ENCODE assay signal across 17 cellular contexts in genomic region chr1:169797281-169797680, GRCh38. TPM values are rescaled to one million over a fixed set of nuclear protein-coding genes. Genes with fewer than 3 reads are reported as not detected.
DNase-seq lines count a peak whose midpoint lies in the region; ATAC-seq and TF ChIP-seq lines count a peak whose summit lies in the region.
"Had no signal": no experiment of that assay in that cellular context is flagged by ENCODE, and none has a peak within 500 bp of the region (broad histone marks: within the 10 kb centered on the region; RNA-seq: fewer than 3 reads in every experiment).

No MANE protein-coding gene starts in this region.

- H3K4me2 ChIP-seq in DOHH2 (ENCODE audit: low read length) (peak overlapping the region; percentile 96; the same call in 1 of the 2 replicates), OCI-LY1 (ENCODE audit: low read length) (0 out of 2 replicates have a peak overlapping the region, but pooled peaks have one; percentile 95)

- H2AFZ ChIP-seq in OCI-LY1 (ENCODE audit: low read length): no peak overlapping the region

- no peak overlapping the region for H3K4me3 ChIP-seq in DOHH2 (ENCODE audit: low read length)
- no peak overlapping the region for H3K4me3 ChIP-seq in OCI-LY1 (ENCODE audit: low read depth, low read length, poor library complexity, severe bottlenecking)
- H3K4me3 ChIP-seq in uterus: no peak overlapping the region
- H3K4me3 ChIP-seq: BLaER1 treated with 17β-estradiol and CSF1 and Interleukin-3, amounts not matched to agents 10 nM and 100 nM had no signal

- peak overlapping the region; percentile 85 for H3K4me3 Mint-ChIP-seq in activated CD4-positive, alpha-beta T cell treated with anti-CD3 and anti-CD28 coated beads, Interleukin-2, amount 10 ng/mL, durations not matched to agents 7 days and 5 days
- peak overlapping the region; percentile 20 for H3K4me3 Mint-ChIP-seq in activated T-helper 2 cell treated with anti-CD3 and anti-CD28 coated beads, Interferon-gamma antibody, Interleukin-2, Interleukin-4, amounts not matched to agents 10 μg/mL and 5 μg/mL and 100 μg/mL, durations not matched to agents 14 hours and 24 hours and 36 hours (ENCODE audit: low read depth)

- no peak for DNase-seq in activated CD4-positive, alpha-beta T cell treated with anti-CD3 and anti-CD28 coated beads, Interleukin-2, amount 10 ng/mL, durations not matched to agents 7 days and 5 days
- DNase-seq in activated CD4-positive, alpha-beta T cell treated with anti-CD3 and anti-CD28 coated beads for 48 hours: no peak
- no peak for DNase-seq in activated T-helper 2 cell treated with anti-CD3 and anti-CD28 coated beads, Interferon-gamma antibody, Interleukin-2, Interleukin-4, amounts not matched to agents 10 μg/mL and 5 μg/mL and 100 μg/mL, durations not matched to agents 14 hours and 24 hours and 36 hours (ENCODE audit: low spot score)
- DNase-seq in uterus (no peak), NCI-H2227 treated with DMSO at 0.1 percent for 48 hours (lab: John Stamatoyannopoulos, UW) (no peak)
- DNase-seq: ACHN; Calu3; CD4-positive, alpha-beta T cell; DMS 273 treated with DMSO at 0.1 percent for 48 hours; DMS79; GDM1; HCEC 1CT had no signal

- H3K9me3 Mint-ChIP-seq in activated CD4-positive, alpha-beta T cell treated with anti-CD3 and anti-CD28 coated beads, Interleukin-2, amount 10 ng/mL, durations not matched to agents 7 days and 5 days: no peaks in the 10 kb centered on the region
- H3K9me3 Mint-ChIP-seq in activated T-helper 2 cell treated with anti-CD3 and anti-CD28 coated beads, Interferon-gamma antibody, Interleukin-2, Interleukin-4, amounts not matched to agents 10 μg/mL and 5 μg/mL and 100 μg/mL, durations not matched to agents 14 hours and 24 hours and 36 hours: no peaks in the 10 kb centered on the region
- H3K9me3 Mint-ChIP-seq: CD4-positive, alpha-beta T cell; IgD-negative memory B cell had no signal

- H3K79me2 ChIP-seq in DOHH2 (ENCODE audit: control insufficient read depth, low read length): peaks cover 83% of the 10 kb centered on the region
- peaks cover 22% of the 10 kb centered on the region for H3K79me2 ChIP-seq in OCI-LY1 (ENCODE audit: insufficient read depth, low read length)

- H3F3A ChIP-seq in DOHH2 (ENCODE audit: control insufficient read depth, insufficient read depth): no peaks in the 10 kb centered on the region
- H3F3A ChIP-seq in OCI-LY1 (ENCODE audit: insufficient read depth, low read length): no peaks in the 10 kb centered on the region

- H3K9me2 ChIP-seq in DOHH2 (replicated peaks; ENCODE audit: control insufficient read depth, low read length) (no peaks in the 10 kb centered on the region), OCI-LY1 (ENCODE audit: low read depth, low read length) (no peaks in the 10 kb centered on the region)

- no peak for TF ChIP-seq POLR2A in uterus (IDR thresholded peaks at IDR 0.05)

- H3K27me3 ChIP-seq in DOHH2 (ENCODE audit: control insufficient read depth, low read length) (no peaks in the 10 kb centered on the region), OCI-LY1 (ENCODE audit: insufficient read depth, low read length) (no peaks in the 10 kb centered on the region), uterus (no peaks in the 10 kb centered on the region)
- H3K27me3 ChIP-seq: BLaER1 treated with 17β-estradiol and CSF1 and Interleukin-3, amounts not matched to agents 10 nM and 100 nM had no signal

- no peak for ATAC-seq in GM18511 (IDR thresholded peaks at IDR 0.05; ENCODE audit: unreplicated experiment)

- intact Hi-C loops in activated T-helper 2 cell treated with anti-CD3 and anti-CD28 coated beads, Interferon-gamma antibody, Interleukin-2, Interleukin-4, amounts not matched to agents 10 μg/mL and 5 μg/mL and 100 μg/mL, durations not matched to agents 14 hours and 24 hours and 36 hours (cut with micrococcal nuclease): loop anchor here (5.0 to 10.0 kb wide), 6 partner anchors 85 to 1562 kb away; partner anchors contain the start of genes GORAB, KIFAP3, SELL and SLC19A2
- intact Hi-C loops in uterus (cut with DNase I; ENCODE audit: low total_unique reads): no loop called here

- H3K9ac ChIP-seq in OCI-LY1 (ENCODE audit: low read length): no peak overlapping the region
- H3K9ac ChIP-seq: BLaER1 treated with 17β-estradiol and CSF1 and Interleukin-3, amounts not matched to agents 10 nM and 100 nM had no signal

- peaks cover 54% of the 10 kb centered on the region for H3K36me3 Mint-ChIP-seq in activated CD4-positive, alpha-beta T cell treated with anti-CD3 and anti-CD28 coated beads, Interleukin-2, amount 10 ng/mL, durations not matched to agents 7 days and 5 days (ENCODE audit: low read depth)
- peaks cover 60% of the 10 kb centered on the region for H3K36me3 Mint-ChIP-seq in activated T-helper 2 cell treated with anti-CD3 and anti-CD28 coated beads, Interferon-gamma antibody, Interleukin-2, Interleukin-4, amounts not matched to agents 10 μg/mL and 5 μg/mL and 100 μg/mL, durations not matched to agents 14 hours and 24 hours and 36 hours (ENCODE audit: low read depth)
- H3K36me3 Mint-ChIP-seq: IgD-negative memory B cell had no signal

- TF ChIP-seq CTCF in DOHH2 (IDR thresholded peaks at IDR 0.05; ENCODE audit: low read depth, low read length, poor library complexity, severe bottlenecking): no peak
- TF ChIP-seq CTCF in OCI-LY1 (IDR thresholded peaks at IDR 0.05; ENCODE audit: low read length): no peak
- no peak for TF ChIP-seq CTCF in uterus (IDR thresholded peaks at IDR 0.05)

- H3K36me3 ChIP-seq in DOHH2 (ENCODE audit: control insufficient read depth, low read length) (peaks cover 71% of the 10 kb centered on the region), OCI-LY1 (ENCODE audit: insufficient read depth, low read length) (peaks cover 40% of the 10 kb centered on the region), uterus (no peaks in the 10 kb centered on the region)

- POLR2A ChIA-PET in activated CD4-positive, alpha-beta T cell treated with anti-CD3 and anti-CD28 coated beads, Interleukin-2, amount 10 ng/mL, durations not matched to agents 7 days and 5 days (lab: Charles Lee): no interaction called here

- no peak overlapping the region for H3K27ac Mint-ChIP-seq in activated CD4-positive, alpha-beta T cell treated with anti-CD3 and anti-CD28 coated beads, Interleukin-2, amount 10 ng/mL, durations not matched to agents 7 days and 5 days
- H3K27ac Mint-ChIP-seq in activated T-helper 2 cell treated with anti-CD3 and anti-CD28 coated beads, Interferon-gamma antibody, Interleukin-2, Interleukin-4, amounts not matched to agents 10 μg/mL and 5 μg/mL and 100 μg/mL, durations not matched to agents 14 hours and 24 hours and 36 hours: no peak overlapping the region
- H3K27ac Mint-ChIP-seq: IgD-negative memory B cell had no signal

- no peaks in the 10 kb centered on the region for H4K20me1 ChIP-seq in DOHH2 (ENCODE audit: control insufficient read depth, insufficient read depth, low read depth, low read length)
- no peaks in the 10 kb centered on the region for H4K20me1 ChIP-seq in OCI-LY1 (ENCODE audit: insufficient read depth, low read length)
- H4K20me1 ChIP-seq: BLaER1 treated with 17β-estradiol and CSF1 and Interleukin-3, amounts not matched to agents 10 nM and 100 nM had no signal

- no peaks in the 10 kb centered on the region for H3K27me3 Mint-ChIP-seq in activated CD4-positive, alpha-beta T cell treated with anti-CD3 and anti-CD28 coated beads, Interleukin-2, amount 10 ng/mL, durations not matched to agents 7 days and 5 days
- H3K27me3 Mint-ChIP-seq in activated T-helper 2 cell treated with anti-CD3 and anti-CD28 coated beads, Interferon-gamma antibody, Interleukin-2, Interleukin-4, amounts not matched to agents 10 μg/mL and 5 μg/mL and 100 μg/mL, durations not matched to agents 14 hours and 24 hours and 36 hours (ENCODE audit: low read depth): no peaks in the 10 kb centered on the region
- H3K27me3 Mint-ChIP-seq: CD4-positive, alpha-beta T cell; IgD-negative memory B cell had no signal

- H3K4me1 ChIP-seq in DOHH2 (ENCODE audit: control insufficient read depth, low read length) (peaks cover 47% of the 10 kb centered on the region), OCI-LY1 (ENCODE audit: insufficient read depth, low read length, severe bottlenecking) (peaks cover 51% of the 10 kb centered on the region), uterus (peaks cover 0 to 7% of the 10 kb centered on the region in 2 donors)

- H3K4me1 Mint-ChIP-seq in activated CD4-positive, alpha-beta T cell treated with anti-CD3 and anti-CD28 coated beads, Interleukin-2, amount 10 ng/mL, durations not matched to agents 7 days and 5 days: peaks cover 66% of the 10 kb centered on the region
- H3K4me1 Mint-ChIP-seq in activated T-helper 2 cell treated with anti-CD3 and anti-CD28 coated beads, Interferon-gamma antibody, Interleukin-2, Interleukin-4, amounts not matched to agents 10 μg/mL and 5 μg/mL and 100 μg/mL, durations not matched to agents 14 hours and 24 hours and 36 hours (ENCODE audit: low read depth): peaks cover 52% of the 10 kb centered on the region

- CTCF ChIA-PET in activated CD4-positive, alpha-beta T cell treated with anti-CD3 and anti-CD28 coated beads, Interleukin-2, amount 10 ng/mL, durations not matched to agents 7 days and 5 days (lab: Charles Lee): interaction anchor here (0.8 to 2.9 kb wide), 3 partner anchors 12 to 85 kb away, joined by 3 to 8 read pairs (median 5); no protein-coding TSS in a partner anchor

- H3K27ac ChIP-seq in DOHH2 (ENCODE audit: low read depth, low read length) (no peak overlapping the region), OCI-LY1 (ENCODE audit: low read depth, low read length, poor library complexity, severe bottlenecking) (no peak overlapping the region), uterus (no peak overlapping the region)
- H3K27ac ChIP-seq: BLaER1 treated with 17β-estradiol and CSF1 and Interleukin-3, amounts not matched to agents 10 nM and 100 nM had no signal

- H3K9me3 ChIP-seq in DOHH2 (ENCODE audit: control insufficient read depth, insufficient read depth, low read length) (no peaks in the 10 kb centered on the region), OCI-LY1 (ENCODE audit: low read length) (no peaks in the 10 kb centered on the region), uterus (no peaks in the 10 kb centered on the region)
- H3K9me3 ChIP-seq: BLaER1 treated with 17β-estradiol and CSF1 and Interleukin-3, amounts not matched to agents 10 nM and 100 nM had no signal

RNA-seq across cellular contexts. Expression of gene METTL18, which starts 2.6 kb away (rescaled TPM):
- total RNA-seq in activated CD4-positive, alpha-beta T cell treated with anti-CD3 and anti-CD28 coated beads, Interleukin-2, amount 10 ng/mL, durations not matched to agents 7 days and 5 days: 10 to 100 TPM; 13.4 to 18.4 TPM
- total RNA-seq in activated T-helper 2 cell treated with anti-CD3 and anti-CD28 coated beads, Interferon-gamma antibody, Interleukin-2, Interleukin-4, amounts not matched to agents 10 μg/mL and 5 μg/mL and 100 μg/mL, durations not matched to agents 14 hours and 24 hours and 36 hours: 8.9 and 10.9 TPM in 2 replicates
- 10 to 100 TPM in 2 of 4 donors, 1 to 10 TPM in 2; 1.0 to 14.7 (median 10.2) TPM for total RNA-seq in uterus
